Comparison of ENCODE assay signal across 8 cellular contexts in genomic region chr6:53792973-53793317, GRCh38. TPM values are rescaled to one million over a fixed set of nuclear protein-coding genes. Genes with fewer than 3 reads are reported as not detected.
DNase-seq lines count a peak whose midpoint lies in the region; ATAC-seq lines count a peak whose summit lies in the region.

No MANE protein-coding gene starts in this region.

- peaks cover 3% of the 10 kb centered on the region for H3K36me3 Mint-ChIP-seq in activated CD4-positive, alpha-beta T cell treated with anti-CD3 and anti-CD28 coated beads, Interleukin-2, amount 10 ng/mL, durations not matched to agents 7 days and 5 days (ENCODE audit: low read depth)
- no peaks in the 10 kb centered on the region for H3K36me3 Mint-ChIP-seq in activated T-helper 2 cell treated with anti-CD3 and anti-CD28 coated beads, Interferon-gamma antibody, Interleukin-2, Interleukin-4, amounts not matched to agents 10 μg/mL and 5 μg/mL and 100 μg/mL, durations not matched to agents 14 hours and 24 hours and 36 hours (ENCODE audit: low read depth)
- peaks cover 3 to 4% of the 10 kb centered on the region in 2 donors for H3K36me3 Mint-ChIP-seq in stimulated activated naive B cell treated with anti-CD40 and anti-IgM and Interleukin-4, amounts not matched to agents 10 μg/mL and 1 μg/mL and 100 μg/mL, for 72 hours

- H3K27me3 ChIP-seq in iPS-20b (ENCODE audit: insufficient read depth, low read length): peaks cover 26% of the 10 kb centered on the region

- H3K4me1 ChIP-seq in iPS-20b (ENCODE audit: insufficient read depth, low read length): peaks cover 11% of the 10 kb centered on the region; the same call in 1 of the 2 replicates

- H3K9ac ChIP-seq in iPS-20b (ENCODE audit: low read depth, low read length): peak overlapping the region; percentile 84; the same call in 1 of the 2 replicates

- H3K4me3 Mint-ChIP-seq in activated CD4-positive, alpha-beta T cell treated with anti-CD3 and anti-CD28 coated beads, Interleukin-2, amount 10 ng/mL, durations not matched to agents 7 days and 5 days: peak overlapping the region; percentile 97
- peak overlapping the region; percentile 88 for H3K4me3 Mint-ChIP-seq in activated T-helper 2 cell treated with anti-CD3 and anti-CD28 coated beads, Interferon-gamma antibody, Interleukin-2, Interleukin-4, amounts not matched to agents 10 μg/mL and 5 μg/mL and 100 μg/mL, durations not matched to agents 14 hours and 24 hours and 36 hours (ENCODE audit: low read depth)
- peak overlapping the region; percentile 89 to 99 for H3K4me3 Mint-ChIP-seq in stimulated activated naive B cell treated with anti-CD40 and anti-IgM and Interleukin-4, amounts not matched to agents 10 μg/mL and 1 μg/mL and 100 μg/mL, for 72 hours

- H3K4me3 ChIP-seq in iPS-20b (ENCODE audit: low read length): peak overlapping the region; percentile 92

- no peak for DNase-seq in activated CD4-positive, alpha-beta T cell treated with anti-CD3 and anti-CD28 coated beads, Interleukin-2, amount 10 ng/mL, durations not matched to agents 7 days and 5 days
- DNase-seq in activated CD4-positive, alpha-beta T cell treated with anti-CD3 and anti-CD28 coated beads, Interleukin-2, amount 50 U/mL, for 4 hours: no peak
- DNase-seq in activated T-helper 2 cell treated with anti-CD3 and anti-CD28 coated beads, Interferon-gamma antibody, Interleukin-2, Interleukin-4, amounts not matched to agents 10 μg/mL and 5 μg/mL and 100 μg/mL, durations not matched to agents 14 hours and 24 hours and 36 hours (ENCODE audit: low spot score): no peak
- no peak for DNase-seq in stimulated activated naive B cell treated with anti-CD40 and anti-IgM and Interleukin-4, amounts not matched to agents 10 μg/mL and 1 μg/mL and 100 μg/mL, for 72 hours
- no peak for DNase-seq in stimulated activated CD4-positive, alpha-beta T cell treated with anti-CD3 and anti-CD28 coated beads, Interleukin-4, amount 100 ng/mL, for 4 hours
- DNase-seq in NCI-H510A treated with DMSO at 0.1 percent for 48 hours (lab: John Stamatoyannopoulos, UW): no peak
- DNase-seq in COLO829 (ENCODE audit: low spot score): no peak

- H3K36me3 ChIP-seq in iPS-20b (ENCODE audit: insufficient read depth, low read depth, low read length): no peaks in the 10 kb centered on the region

- peaks cover 9% of the 10 kb centered on the region for H3K9me3 Mint-ChIP-seq in activated CD4-positive, alpha-beta T cell treated with anti-CD3 and anti-CD28 coated beads, Interleukin-2, amount 10 ng/mL, durations not matched to agents 7 days and 5 days
- H3K9me3 Mint-ChIP-seq in activated T-helper 2 cell treated with anti-CD3 and anti-CD28 coated beads, Interferon-gamma antibody, Interleukin-2, Interleukin-4, amounts not matched to agents 10 μg/mL and 5 μg/mL and 100 μg/mL, durations not matched to agents 14 hours and 24 hours and 36 hours: peaks cover 10% of the 10 kb centered on the region
- H3K9me3 Mint-ChIP-seq in stimulated activated naive B cell treated with anti-CD40 and anti-IgM and Interleukin-4, amounts not matched to agents 10 μg/mL and 1 μg/mL and 100 μg/mL, for 72 hours: peaks cover 0 to 4% of the 10 kb centered on the region in 2 donors

- peaks cover 49% of the 10 kb centered on the region for H3K27me3 Mint-ChIP-seq in activated CD4-positive, alpha-beta T cell treated with anti-CD3 and anti-CD28 coated beads, Interleukin-2, amount 10 ng/mL, durations not matched to agents 7 days and 5 days
- peaks cover 48% of the 10 kb centered on the region for H3K27me3 Mint-ChIP-seq in activated T-helper 2 cell treated with anti-CD3 and anti-CD28 coated beads, Interferon-gamma antibody, Interleukin-2, Interleukin-4, amounts not matched to agents 10 μg/mL and 5 μg/mL and 100 μg/mL, durations not matched to agents 14 hours and 24 hours and 36 hours (ENCODE audit: low read depth)
- peaks cover 2 to 5% of the 10 kb centered on the region in 2 donors for H3K27me3 Mint-ChIP-seq in stimulated activated naive B cell treated with anti-CD40 and anti-IgM and Interleukin-4, amounts not matched to agents 10 μg/mL and 1 μg/mL and 100 μg/mL, for 72 hours

- no peak overlapping the region for H3K27ac ChIP-seq in iPS-20b (ENCODE audit: low read length)

- POLR2A ChIA-PET in activated CD4-positive, alpha-beta T cell treated with anti-CD3 and anti-CD28 coated beads, Interleukin-2, amount 10 ng/mL, durations not matched to agents 7 days and 5 days (lab: Charles Lee): no interaction called here

- intact Hi-C loops in activated T-helper 2 cell treated with anti-CD3 and anti-CD28 coated beads, Interferon-gamma antibody, Interleukin-2, Interleukin-4, amounts not matched to agents 10 μg/mL and 5 μg/mL and 100 μg/mL, durations not matched to agents 14 hours and 24 hours and 36 hours (cut with micrococcal nuclease): loop anchor here (10.0 kb wide), 1 partner anchor 162 kb away; no protein-coding TSS in a partner anchor

- H3K9me3 ChIP-seq in iPS-20b (ENCODE audit: insufficient read depth, low read depth, low read length): peaks cover 11% of the 10 kb centered on the region

- H3K27ac Mint-ChIP-seq in activated CD4-positive, alpha-beta T cell treated with anti-CD3 and anti-CD28 coated beads, Interleukin-2, amount 10 ng/mL, durations not matched to agents 7 days and 5 days: no peak overlapping the region
- H3K27ac Mint-ChIP-seq in activated T-helper 2 cell treated with anti-CD3 and anti-CD28 coated beads, Interferon-gamma antibody, Interleukin-2, Interleukin-4, amounts not matched to agents 10 μg/mL and 5 μg/mL and 100 μg/mL, durations not matched to agents 14 hours and 24 hours and 36 hours: no peak overlapping the region
- H3K27ac Mint-ChIP-seq in stimulated activated naive B cell treated with anti-CD40 and anti-IgM and Interleukin-4, amounts not matched to agents 10 μg/mL and 1 μg/mL and 100 μg/mL, for 72 hours: no peak overlapping the region

- ATAC-seq in stimulated activated naive B cell treated with anti-CD40 and anti-IgM and Interleukin-4, amounts not matched to agents 10 μg/mL and 1 μg/mL and 100 μg/mL, for 72 hours (replicated peaks): no peak

- H3K4me1 Mint-ChIP-seq in activated CD4-positive, alpha-beta T cell treated with anti-CD3 and anti-CD28 coated beads, Interleukin-2, amount 10 ng/mL, durations not matched to agents 7 days and 5 days: peaks cover 31% of the 10 kb centered on the region
- peaks cover 25% of the 10 kb centered on the region for H3K4me1 Mint-ChIP-seq in activated T-helper 2 cell treated with anti-CD3 and anti-CD28 coated beads, Interferon-gamma antibody, Interleukin-2, Interleukin-4, amounts not matched to agents 10 μg/mL and 5 μg/mL and 100 μg/mL, durations not matched to agents 14 hours and 24 hours and 36 hours (ENCODE audit: low read depth)
- H3K4me1 Mint-ChIP-seq in stimulated activated naive B cell treated with anti-CD40 and anti-IgM and Interleukin-4, amounts not matched to agents 10 μg/mL and 1 μg/mL and 100 μg/mL, for 72 hours: peaks cover 15 to 31% of the 10 kb centered on the region in 2 donors

- CTCF ChIA-PET in activated CD4-positive, alpha-beta T cell treated with anti-CD3 and anti-CD28 coated beads, Interleukin-2, amount 10 ng/mL, durations not matched to agents 7 days and 5 days (lab: Charles Lee): interaction anchor here (1.5 kb wide), 1 partner anchor 49 kb away, joined by 3 read pairs; no protein-coding TSS in a partner anchor

RNA-seq across cellular contexts. Expression of gene LRRC1, which starts 1.9 kb away (rescaled TPM):
- total RNA-seq in activated CD4-positive, alpha-beta T cell treated with anti-CD3 and anti-CD28 coated beads, Interleukin-2, amount 10 ng/mL, durations not matched to agents 7 days and 5 days: 1 to 10 TPM; 3.6 to 3.7 TPM
- 1.9 and 3.4 TPM in 2 replicates for total RNA-seq in activated T-helper 2 cell treated with anti-CD3 and anti-CD28 coated beads, Interferon-gamma antibody, Interleukin-2, Interleukin-4, amounts not matched to agents 10 μg/mL and 5 μg/mL and 100 μg/mL, durations not matched to agents 14 hours and 24 hours and 36 hours
